Comparison of ENCODE assay signal across 10 cellular contexts in the genomic region with DNA sequence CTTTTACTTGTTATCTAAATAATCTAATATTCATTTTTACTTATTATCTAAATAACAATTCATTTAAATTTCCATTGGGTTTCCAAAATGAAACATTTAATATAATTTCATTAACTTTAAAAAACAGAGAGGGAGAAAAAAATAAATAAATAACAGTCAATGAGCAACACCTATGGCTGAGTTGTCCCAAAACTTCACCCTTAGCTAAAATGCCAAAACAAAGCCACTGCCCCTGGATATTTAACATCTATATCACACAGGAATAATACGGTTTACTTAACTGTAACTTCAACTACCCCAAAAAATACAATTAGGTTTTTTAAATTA. TPM values are rescaled to one million over a fixed set of nuclear protein-coding genes. Genes with fewer than 3 reads are reported as not detected.
A peak's percentile ranks its signal among the peaks of the same experiment; 100 is the strongest.
DNase-seq lines count a peak whose midpoint lies in the region; ATAC-seq and TF ChIP-seq lines count a peak whose summit lies in the region.
"Had no signal": no experiment of that assay in that cellular context is flagged by ENCODE, and none has a peak within 500 bp of the region (broad histone marks: within the 10 kb centered on the region; RNA-seq: fewer than 3 reads in every experiment).

No MANE protein-coding gene starts in this region.

- H3K27ac Mint-ChIP-seq in CD14-positive monocyte = peak overlapping the region; percentile 97 to 100 (median 99)
- H3K27ac Mint-ChIP-seq in central memory CD8-positive, alpha-beta T cell (ENCODE audit: low read depth) = peak overlapping the region; percentile 100
- H3K27ac Mint-ChIP-seq in nephron = peak overlapping the region; percentile 86 to 94 (median 88)

- peak overlapping the region; percentile 75 to 93 for H3K4me3 Mint-ChIP-seq in CD14-positive monocyte
- peak overlapping the region; percentile 81 for H3K4me3 Mint-ChIP-seq in central memory CD8-positive, alpha-beta T cell
- H3K4me3 Mint-ChIP-seq in nephron = peak overlapping the region; percentile 16 to 38 (median 34)
- H3K4me3 Mint-ChIP-seq: H9 had no signal

- H3K27me3 ChIP-seq in Loucy (ENCODE audit: insufficient read depth, low read length, poor library complexity, severe bottlenecking) (no peaks in the 10 kb centered on the region), H7 (ENCODE audit: control insufficient read depth, insufficient read depth, low read length) (no peaks in the 10 kb centered on the region)

- H3K27me3 Mint-ChIP-seq in CD14-positive monocyte (ENCODE audit: low read depth in 3 of 3) (no peaks in the 10 kb centered on the region), nephron (ENCODE audit: low read depth) (no peaks in the 10 kb centered on the region)
- H3K27me3 Mint-ChIP-seq in central memory CD8-positive, alpha-beta T cell = no peaks in the 10 kb centered on the region

- H3K9me3 Mint-ChIP-seq in CD14-positive monocyte (no peaks in the 10 kb centered on the region), nephron (no peaks in the 10 kb centered on the region)
- no peaks in the 10 kb centered on the region for H3K9me3 Mint-ChIP-seq in central memory CD8-positive, alpha-beta T cell
- H3K9me3 Mint-ChIP-seq: H9 had no signal

- peaks cover 47% of the 10 kb centered on the region for H4K20me1 ChIP-seq in Loucy (ENCODE audit: insufficient read depth, low read length, poor library complexity, severe bottlenecking)

- H3K4me1 Mint-ChIP-seq in CD14-positive monocyte (peaks cover 40% of the 10 kb centered on the region), nephron (peaks cover 12% of the 10 kb centered on the region)
- H3K4me1 Mint-ChIP-seq in central memory CD8-positive, alpha-beta T cell = peaks cover 51% of the 10 kb centered on the region

- peak overlapping the region; percentile 71 for H3K4me2 ChIP-seq in Loucy (ENCODE audit: low read depth, low read length, poor library complexity, severe bottlenecking)

- H3K36me3 ChIP-seq in Loucy (ENCODE audit: insufficient read depth, low read length) = peaks cover 6% of the 10 kb centered on the region
- H3K36me3 ChIP-seq in H7 (replicated peaks; ENCODE audit: control insufficient read depth, insufficient read depth, low read length) = no peaks in the 10 kb centered on the region

- DNase-seq in CD14-positive monocyte (ENCODE audit: low spot score) (no peak), H7 (no peak), anterior cingulate cortex (lab: John Stamatoyannopoulos, UW) (no peak)
- DNase-seq in central memory CD8-positive, alpha-beta T cell (ENCODE audit: low spot score in 2 of 2) = no peak
- no peak for DNase-seq in stimulated activated CD4-positive, alpha-beta T cell treated with anti-CD3 and anti-CD28 coated beads, Interleukin-12 subunit alpha, Interleukin-12 subunit beta, amount 100 ng/mL, for 4 hours
- DNase-seq: H9, NCI-H1436 had no signal

- H3K4me1 ChIP-seq in Loucy (ENCODE audit: insufficient read depth, low read length, poor library complexity, severe bottlenecking) = peaks cover 40% of the 10 kb centered on the region

- TF ChIP-seq CTCF in CD14-positive monocyte (IDR thresholded peaks at IDR 0.05) (no peak), Loucy (conservative IDR thresholded peaks at IDR 0.05; ENCODE audit: low read length) (no peak), nephron (IDR thresholded peaks at IDR 0.05; ENCODE audit: unreplicated experiment in 3 of 3) (no peak)

- no peaks in the 10 kb centered on the region for H3K9me3 ChIP-seq in Loucy (ENCODE audit: insufficient read depth, low read depth, low read length)

- intact Hi-C loops in CD14-positive monocyte (cut with micrococcal nuclease) = loop anchor here (2.0 to 5.0 kb wide), 3 partner anchors 34 to 42 kb away; partner anchors contain the start of gene WBP4 (in 1 of the 2)

- ATAC-seq in central memory CD8-positive, alpha-beta T cell (replicated peaks; ENCODE audit: extremely low read depth, poor library complexity, severe bottlenecking) = no peak
- ATAC-seq in HG02870 (IDR thresholded peaks at IDR 0.05; ENCODE audit: unreplicated experiment) = no peak

- no peak overlapping the region for H2AFZ ChIP-seq in Loucy (ENCODE audit: low read length)

- H3K9ac ChIP-seq in Loucy (ENCODE audit: low read depth, low read length, poor library complexity, severe bottlenecking) = peak overlapping the region; percentile 93

- H3K4me3 ChIP-seq in Loucy (ENCODE audit: low read length, poor library complexity, severe bottlenecking) (peak overlapping the region; percentile 75), H7 (ENCODE audit: insufficient read depth, low read depth, low read length) (no peak overlapping the region)

- no peaks in the 10 kb centered on the region for H3K9me2 ChIP-seq in Loucy (replicated peaks; ENCODE audit: low read depth, low read length)

- H3K79me2 ChIP-seq in Loucy (ENCODE audit: insufficient read depth, low read length) = peaks cover 98% of the 10 kb centered on the region

- H3F3A ChIP-seq in Loucy (ENCODE audit: low read depth) = peaks cover 3% of the 10 kb centered on the region; the same call in 1 of the 2 replicates

- H3K36me3 Mint-ChIP-seq in CD14-positive monocyte (peaks cover 14 to 16% of the 10 kb centered on the region in 2 donors), nephron (ENCODE audit: low read depth) (no peaks in the 10 kb centered on the region)
- peaks cover 10% of the 10 kb centered on the region for H3K36me3 Mint-ChIP-seq in central memory CD8-positive, alpha-beta T cell (ENCODE audit: insufficient read depth)

RNA-seq across cellular contexts. Expression of gene ELF1, which starts 0.6 kb away (rescaled TPM):
- 10 to 100 TPM; 83.3 TPM for polyA plus RNA-seq in CD14-positive monocyte
- 18.6 and 19.1 TPM in 2 replicates for total RNA-seq in H7 (2014; rRNA removed; shearing (Covaris generic))

RNA-seq across cellular contexts. Expression of gene WBP4, which starts 42.8 kb away (rescaled TPM):
- 1 to 10 TPM; 2.8 to 3.8 TPM for polyA plus RNA-seq in CD14-positive monocyte
- total RNA-seq in H7 (2014; rRNA removed; shearing (Covaris generic)) = 6.6 and 9.2 TPM in 2 replicates

Comparison
In these comparisons a context has a peak if more than half of its experiments do, and no peak if none do; other contexts are left out.
1. H3K4me3 Mint-ChIP-seq: peak in every context shown above with its lines; median percentile 84 in CD14-positive monocyte; 81 in central memory CD8-positive, alpha-beta T cell; 34 in nephron.